9 cellular contexts compared by ENCODE assay signal in genomic region chr1:93552751-93553455, GRCh38.
DNase-seq lines count a peak whose midpoint lies in the region; ATAC-seq and TF ChIP-seq lines count a peak whose summit lies in the region.
"Had no signal": no experiment of that assay in that cellular context is flagged by ENCODE, and none has a peak within 500 bp of the region (broad histone marks: within the 10 kb centered on the region; RNA-seq: fewer than 3 reads in every experiment).

No MANE protein-coding gene starts in this region.

- peak overlapping the region; percentile 56 for H3K27ac ChIP-seq in neural cell (ENCODE audit: low read length)
- H3K27ac ChIP-seq in uterus, result no peak overlapping the region
- peak overlapping the region in 1 of 2 donors; percentile 18 for H3K27ac ChIP-seq in coronary artery

- H3K4me3 ChIP-seq in neural cell (ENCODE audit: low read length), result peak overlapping the region; percentile 44
- no peak overlapping the region for H3K4me3 ChIP-seq in uterus
- no peak overlapping the region for H3K4me3 ChIP-seq in coronary artery

- TF ChIP-seq CTCF in endothelial cell (IDR thresholded peaks at IDR 0.05; ENCODE audit: unreplicated experiment) (no peak), neural cell (IDR thresholded peaks at IDR 0.05; ENCODE audit: poor library complexity, severe bottlenecking) (no peak), uterus (IDR thresholded peaks at IDR 0.05) (no peak), coronary artery (IDR thresholded peaks at IDR 0.05) (no peak)

- peak overlapping the region; percentile 33 for H3K4me2 ChIP-seq in neural cell (ENCODE audit: low read length)

- no peak for ATAC-seq in activated T-cell treated with anti-CD3 and anti-CD28 coated beads, Interleukin-2, amount 50 U/mL, for 72 hours (replicated peaks in 1 of 2)

- no peaks in the 10 kb centered on the region for H3K9me2 ChIP-seq in neural cell (ENCODE audit: insufficient read depth, low read length)

- DNase-seq in DMS 273 treated with DMSO at 0.1 percent for 48 hours (lab: John Stamatoyannopoulos, UW), result peak; percentile 70
- DNase-seq in NCI-H460 (ENCODE audit: extremely low read depth, low read depth), result peak; percentile 43
- DNase-seq in endothelial cell (ENCODE audit: low spot score), result no peak
- DNase-seq in HuH-7.5 (ENCODE audit: low spot score), result no peak
- no peak for DNase-seq in uterus
- no peak for DNase-seq in coronary artery (ENCODE audit: low spot score)
- DNase-seq in activated T-cell treated with anti-CD3 and anti-CD28 coated beads, Interleukin-2, amount 50 U/mL, for 72 hours, result no peak
- DNase-seq: activated naive CD8-positive, alpha-beta T cell treated with anti-CD3 and anti-CD28 coated beads for 36 hours had no signal

- peaks cover 23% of the 10 kb centered on the region for H3K36me3 Mint-ChIP-seq in endothelial cell (ENCODE audit: low read depth, unreplicated experiment)
- H3K36me3 Mint-ChIP-seq in activated T-cell treated with anti-CD3 and anti-CD28 coated beads, Interleukin-2, amount 50 U/mL, for 72 hours (ENCODE audit: insufficient read depth in 2 of 2), result no peaks in the 10 kb centered on the region
- H3K36me3 Mint-ChIP-seq: activated naive CD8-positive, alpha-beta T cell treated with anti-CD3 and anti-CD28 coated beads for 36 hours had no signal

- TF ChIP-seq RAD21 in neural cell (conservative IDR thresholded peaks at IDR 0.05), result no peak

- H3K4me1 ChIP-seq in uterus, result no peaks in the 10 kb centered on the region

- peak overlapping the region; percentile 24 for H3K4me3 Mint-ChIP-seq in endothelial cell (ENCODE audit: unreplicated experiment)
- no peak overlapping the region for H3K4me3 Mint-ChIP-seq in activated T-cell treated with anti-CD3 and anti-CD28 coated beads, Interleukin-2, amount 50 U/mL, for 72 hours
- H3K4me3 Mint-ChIP-seq: activated naive CD8-positive, alpha-beta T cell treated with anti-CD3 and anti-CD28 coated beads for 36 hours had no signal

- peak overlapping the region; percentile 77 for H3K27ac Mint-ChIP-seq in endothelial cell (ENCODE audit: unreplicated experiment)
- no peak overlapping the region for H3K27ac Mint-ChIP-seq in activated T-cell treated with anti-CD3 and anti-CD28 coated beads, Interleukin-2, amount 50 U/mL, for 72 hours
- H3K27ac Mint-ChIP-seq: activated naive CD8-positive, alpha-beta T cell treated with anti-CD3 and anti-CD28 coated beads for 36 hours had no signal

- H3K4me1 Mint-ChIP-seq in endothelial cell (ENCODE audit: unreplicated experiment), result peaks cover 45% of the 10 kb centered on the region
- H3K4me1 Mint-ChIP-seq in activated T-cell treated with anti-CD3 and anti-CD28 coated beads, Interleukin-2, amount 50 U/mL, for 72 hours (ENCODE audit: low read depth), result peaks cover 11% of the 10 kb centered on the region

- TF ChIP-seq POLR2A in uterus (IDR thresholded peaks at IDR 0.05), result no peak

- no peaks in the 10 kb centered on the region for H3K79me2 ChIP-seq in neural cell (replicated peaks; ENCODE audit: insufficient read depth, low read length)

- H3K27me3 Mint-ChIP-seq in endothelial cell (ENCODE audit: unreplicated experiment), result peaks cover 5% of the 10 kb centered on the region
- H3K27me3 Mint-ChIP-seq in activated T-cell treated with anti-CD3 and anti-CD28 coated beads, Interleukin-2, amount 50 U/mL, for 72 hours (ENCODE audit: low read depth), result peaks cover 5% of the 10 kb centered on the region

- H3K9me3 ChIP-seq in neural cell (ENCODE audit: low read length) (no peaks in the 10 kb centered on the region), uterus (no peaks in the 10 kb centered on the region)

- intact Hi-C loops in uterus (cut with DNase I; ENCODE audit: low total_unique reads), result no loop called here

- H3K27me3 ChIP-seq in neural cell (ENCODE audit: insufficient read depth, low read depth, low read length) (no peaks in the 10 kb centered on the region), uterus (no peaks in the 10 kb centered on the region)

- H3K9ac ChIP-seq in neural cell (ENCODE audit: low read length), result no peak overlapping the region

- H2AFZ ChIP-seq in neural cell (ENCODE audit: low read depth, low read length), result no peak overlapping the region

- H3K9me3 Mint-ChIP-seq in endothelial cell (ENCODE audit: unreplicated experiment), result no peaks in the 10 kb centered on the region
- H3K9me3 Mint-ChIP-seq in activated T-cell treated with anti-CD3 and anti-CD28 coated beads, Interleukin-2, amount 50 U/mL, for 72 hours, result no peaks in the 10 kb centered on the region
- H3K9me3 Mint-ChIP-seq: activated naive CD8-positive, alpha-beta T cell treated with anti-CD3 and anti-CD28 coated beads for 36 hours had no signal

- no peaks in the 10 kb centered on the region for H4K20me1 ChIP-seq in neural cell (ENCODE audit: insufficient read depth)

- peaks cover 16% of the 10 kb centered on the region for H3K36me3 ChIP-seq in neural cell (ENCODE audit: insufficient read depth, low read length)
- no peaks in the 10 kb centered on the region for H3K36me3 ChIP-seq in uterus

- H3F3A ChIP-seq in neural cell (ENCODE audit: insufficient read depth, low read length, poor library complexity, severe bottlenecking), result peaks cover 5% of the 10 kb centered on the region

- TF ChIP-seq EP300 in neural cell (conservative IDR thresholded peaks at IDR 0.05; ENCODE audit: poor library complexity, severe bottlenecking), result peak; percentile 82

TF ChIP-seq in neural cell, 6 proteins besides CTCF, POLR2A, EP300 and RAD21:
- TF ChIP-seq REST (IDR thresholded peaks at IDR 0.05; ENCODE audit: borderline replicate concordance) (no peak), POLR2AphosphoS5 (IDR thresholded peaks at IDR 0.05) (peak; percentile 56), SMC3 (conservative IDR thresholded peaks at IDR 0.05; ENCODE audit: poor library complexity) (no peak), EZH2 (IDR thresholded peaks at IDR 0.05; ENCODE audit: borderline replicate concordance, insufficient read depth, low read length, poor library complexity, severe bottlenecking) (no peak), MXI1 (conservative IDR thresholded peaks at IDR 0.05; ENCODE audit: poor library complexity, severe bottlenecking) (no peak)

Comparison
In these comparisons a context has a peak if more than half of its experiments do, and no peak if none do; other contexts are left out.
1. DNase-seq: peak in DMS 273 treated with DMSO at 0.1 percent for 48 hours (single experiment) and NCI-H460 (single experiment); none in endothelial cell (single experiment), HuH-7.5 (single experiment), uterus (0 of 2), coronary artery (single experiment) and activated T-cell treated with anti-CD3 and anti-CD28 coated beads, Interleukin-2, amount 50 U/mL, for 72 hours (0 of 2).